In the genomic region with DNA sequence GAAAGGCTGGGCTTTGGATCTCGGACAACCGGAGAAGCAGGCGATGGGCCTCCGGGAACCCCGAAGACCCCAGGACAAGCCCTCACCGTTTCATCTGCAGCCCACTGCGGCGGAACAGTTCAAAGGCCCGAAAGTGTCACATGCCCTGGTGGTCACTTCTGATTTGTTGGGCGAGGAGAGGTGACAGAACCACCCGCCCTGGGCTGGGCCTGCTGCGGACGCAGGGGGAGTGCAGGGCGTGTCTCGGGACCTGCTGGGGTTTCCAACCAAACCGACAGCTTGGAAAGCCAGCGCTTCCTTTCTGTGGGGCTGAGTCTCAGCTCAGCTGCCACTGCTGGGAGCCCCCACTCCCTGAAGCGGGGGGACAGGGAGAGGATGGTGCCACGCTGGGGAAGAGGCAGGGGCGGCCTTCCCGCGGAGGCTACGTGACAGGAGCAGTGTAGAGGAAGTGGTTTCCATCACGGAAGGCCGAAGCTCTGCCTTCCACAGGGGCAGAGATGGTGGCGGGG, we compare ENCODE assay signal across 8 cellular contexts. TPM values are rescaled to one million over a fixed set of nuclear protein-coding genes. Genes with fewer than 3 reads are reported as not detected.
DNase-seq lines count a peak whose midpoint lies in the region; ATAC-seq and TF ChIP-seq lines count a peak whose summit lies in the region.

No MANE protein-coding gene starts in this region.

- no peak overlapping the region for H3K4me2 ChIP-seq in trophoblast cell (ENCODE audit: low read length)
- H3K4me2 ChIP-seq in mesenchymal stem cell (ENCODE audit: low read length, poor library complexity, severe bottlenecking): no peak overlapping the region

- no peaks in the 10 kb centered on the region for H3K27me3 Mint-ChIP-seq in activated naive CD4-positive, alpha-beta T cell treated with anti-CD3 and anti-CD28 coated beads, Interleukin-2, amount 10 ng/mL, durations not matched to agents 7 days and 5 days

- H2BK12ac ChIP-seq in trophoblast cell (ENCODE audit: low read length) (peak overlapping the region; percentile 25), mesenchymal stem cell (ENCODE audit: low read length in 2 of 2) (no peak overlapping the region)

- peak overlapping the region; percentile 33 for H3K18ac ChIP-seq in trophoblast cell (ENCODE audit: low read length)
- no peak overlapping the region for H3K18ac ChIP-seq in mesenchymal stem cell (ENCODE audit: low read depth in 1 of 2, low read length in 2 of 2)

- peak overlapping the region; percentile 18 for H3K14ac ChIP-seq in trophoblast cell (ENCODE audit: low read length)
- H3K14ac ChIP-seq in mesenchymal stem cell (ENCODE audit: low read length in 2 of 2): no peak overlapping the region

- DNase-seq in Daoy (ENCODE audit: low read depth) (peak; percentile 2), trophoblast cell (peak; percentile 68 to 77), amniotic stem cell (lab: John Stamatoyannopoulos, UW) (no peak), mesenchymal stem cell (no peak)
- DNase-seq in activated naive CD4-positive, alpha-beta T cell treated with anti-CD3 and anti-CD28 coated beads, Interleukin-2, amount 10 ng/mL, durations not matched to agents 7 days and 5 days: peak; percentile 79

- peaks cover 13% of the 10 kb centered on the region for H3K36me3 Mint-ChIP-seq in activated naive CD4-positive, alpha-beta T cell treated with anti-CD3 and anti-CD28 coated beads, Interleukin-2, amount 10 ng/mL, durations not matched to agents 7 days and 5 days

- H2AK5ac ChIP-seq in trophoblast cell (ENCODE audit: low read length) (peak overlapping the region; percentile 71), mesenchymal stem cell (ENCODE audit: low read length, severe bottlenecking) (no peak overlapping the region)

- H3K4me1 ChIP-seq in trophoblast cell (ENCODE audit: control insufficient read depth in 1 of 2, insufficient read depth in 2 of 2, low read length in 2 of 2): peaks cover 16 to 23% of the 10 kb centered on the region in 2 experiments
- peaks cover 6% of the 10 kb centered on the region for H3K4me1 ChIP-seq in mesenchymal stem cell (ENCODE audit: control insufficient read depth, insufficient read depth, low read depth, low read length)

- H3K36me3 ChIP-seq in KOPT-K1 (ENCODE audit: insufficient read depth, low read length): peaks cover 36% of the 10 kb centered on the region; the same call in 1 of the 2 replicates
- peaks cover 39 to 47% of the 10 kb centered on the region in 2 experiments for H3K36me3 ChIP-seq in trophoblast cell (ENCODE audit: control insufficient read depth in 1 of 2, insufficient read depth in 2 of 2, low read length in 2 of 2)
- H3K36me3 ChIP-seq in mesenchymal stem cell (ENCODE audit: control insufficient read depth in 1 of 2, insufficient read depth in 2 of 2, low read depth in 1 of 2, low read length in 2 of 2): peaks cover 49% of the 10 kb centered on the region in 2 experiments

- peaks cover 13% of the 10 kb centered on the region for H3K79me1 ChIP-seq in trophoblast cell (ENCODE audit: low read length)
- H3K79me1 ChIP-seq in mesenchymal stem cell (replicated peaks; ENCODE audit: low read length, poor library complexity, severe bottlenecking): no peaks in the 10 kb centered on the region

- no CpG with 5 or more reads among the region's 26 CpGs for WGBS in trophoblast cell (ENCODE audit: extremely low coverage, insufficient coverage, insufficient read length)
- WGBS in mesenchymal stem cell: 95% methylated on average over 22 of the region's 26 CpGs

- CTCF ChIA-PET in activated naive CD4-positive, alpha-beta T cell treated with anti-CD3 and anti-CD28 coated beads, Interleukin-2, amount 10 ng/mL, durations not matched to agents 7 days and 5 days (lab: Charles Lee): interaction anchor here (0.8 to 1.6 kb wide), 5 partner anchors 15 to 51 kb away, joined by 3 to 7 read pairs (median 4); no protein-coding TSS in a partner anchor

- H4K8ac ChIP-seq in trophoblast cell (ENCODE audit: low read depth, low read length) (peak overlapping the region; percentile 3), mesenchymal stem cell (ENCODE audit: low read length) (no peak overlapping the region)

- no peak for TF ChIP-seq POLR2A in GM18505 (IDR thresholded peaks at IDR 0.05; ENCODE audit: borderline replicate concordance, extremely low read depth, insufficient read depth, insufficient read length)

- no peaks in the 10 kb centered on the region for H3K9me3 Mint-ChIP-seq in activated naive CD4-positive, alpha-beta T cell treated with anti-CD3 and anti-CD28 coated beads, Interleukin-2, amount 10 ng/mL, durations not matched to agents 7 days and 5 days

- H3K23ac ChIP-seq in trophoblast cell (ENCODE audit: low read length) (no peak overlapping the region), mesenchymal stem cell (ENCODE audit: low read length in 2 of 2) (no peak overlapping the region)

- no peaks in the 10 kb centered on the region for H3K79me2 ChIP-seq in trophoblast cell (ENCODE audit: control insufficient read depth, insufficient read depth, low read length, poor library complexity)

- H2BK15ac ChIP-seq in mesenchymal stem cell (ENCODE audit: low read depth, poor library complexity, severe bottlenecking): no peak overlapping the region

- peak overlapping the region; percentile 70 for H3K4me3 Mint-ChIP-seq in activated naive CD4-positive, alpha-beta T cell treated with anti-CD3 and anti-CD28 coated beads, Interleukin-2, amount 10 ng/mL, durations not matched to agents 7 days and 5 days

- H3K27ac ChIP-seq in KOPT-K1 (ENCODE audit: low read depth, low read length, poor library complexity, severe bottlenecking): peak overlapping the region; percentile 80
- H3K27ac ChIP-seq in trophoblast cell (ENCODE audit: low read depth, low read length): peak overlapping the region; percentile 31
- no peak overlapping the region for H3K27ac ChIP-seq in mesenchymal stem cell (ENCODE audit: low read length, poor library complexity, severe bottlenecking)

- peak overlapping the region; percentile 64 for H4K91ac ChIP-seq in trophoblast cell (ENCODE audit: low read depth, low read length)
- no peak overlapping the region for H4K91ac ChIP-seq in mesenchymal stem cell (ENCODE audit: low read length)

- H2BK5ac ChIP-seq in trophoblast cell (ENCODE audit: low read depth, low read length, poor library complexity): peak overlapping the region; percentile 65
- no peak overlapping the region for H2BK5ac ChIP-seq in mesenchymal stem cell (ENCODE audit: low read depth, low read length, poor library complexity, severe bottlenecking)

- no peaks in the 10 kb centered on the region for H3K9me3 ChIP-seq in KOPT-K1 (ENCODE audit: insufficient read depth, low read length, poor library complexity, severe bottlenecking)
- H3K9me3 ChIP-seq in trophoblast cell (ENCODE audit: insufficient read depth, low read depth, low read length): no peaks in the 10 kb centered on the region
- H3K9me3 ChIP-seq in mesenchymal stem cell (ENCODE audit: control insufficient read depth, low read length): no peaks in the 10 kb centered on the region

- no peak overlapping the region for H3K9ac ChIP-seq in trophoblast cell (ENCODE audit: low read length)
- H3K9ac ChIP-seq in mesenchymal stem cell (ENCODE audit: low read length): no peak overlapping the region

- peaks cover 69% of the 10 kb centered on the region for H3K4me1 Mint-ChIP-seq in activated naive CD4-positive, alpha-beta T cell treated with anti-CD3 and anti-CD28 coated beads, Interleukin-2, amount 10 ng/mL, durations not matched to agents 7 days and 5 days

- H3K4ac ChIP-seq in trophoblast cell (ENCODE audit: low read depth, low read length) (no peak overlapping the region), mesenchymal stem cell (ENCODE audit: low read depth in 1 of 2, low read length in 2 of 2) (no peak overlapping the region)

- H3K4me3 ChIP-seq in trophoblast cell (ENCODE audit: low read depth, low read length): no peak overlapping the region
- H3K4me3 ChIP-seq in mesenchymal stem cell (ENCODE audit: insufficient read depth in 1 of 2, low read depth in 1 of 2, low read length in 2 of 2): no peak overlapping the region

- peak overlapping the region; percentile 98 for H3K27ac Mint-ChIP-seq in activated naive CD4-positive, alpha-beta T cell treated with anti-CD3 and anti-CD28 coated beads, Interleukin-2, amount 10 ng/mL, durations not matched to agents 7 days and 5 days

- H3K27me3 ChIP-seq in trophoblast cell (ENCODE audit: insufficient read depth, low read length) (no peaks in the 10 kb centered on the region), mesenchymal stem cell (ENCODE audit: control insufficient read depth in 1 of 2, insufficient read depth in 1 of 2, low read length in 2 of 2) (no peaks in the 10 kb centered on the region)

- ATAC-seq in GM18505 (IDR thresholded peaks at IDR 0.05; ENCODE audit: unreplicated experiment) (no peak), HG02970 (IDR thresholded peaks at IDR 0.05; ENCODE audit: low FRiP score, unreplicated experiment) (no peak)

- H4K12ac ChIP-seq in trophoblast cell (ENCODE audit: low read depth, low read length): peak overlapping the region; percentile 32

- H2AFZ ChIP-seq in trophoblast cell (ENCODE audit: insufficient read depth, low read length, poor library complexity) (no peak overlapping the region), mesenchymal stem cell (ENCODE audit: low read depth, low read length) (no peak overlapping the region)

- H2BK120ac ChIP-seq in trophoblast cell (ENCODE audit: insufficient read depth, low read length, poor library complexity) (peak overlapping the region; percentile 50), mesenchymal stem cell (ENCODE audit: low read depth, low read length) (no peak overlapping the region)

RNA-seq across cellular contexts. Expression of a gene that starts 22.8 kb away (rescaled TPM):
- total RNA-seq in Daoy (2014; rRNA removed; shearing (Covaris generic)): 7.9 and 14.8 TPM in 2 replicates
- polyA plus RNA-seq in trophoblast cell (2013): 33.3 and 34.5 TPM in 2 replicates
- polyA plus RNA-seq in mesenchymal stem cell (2013, experiment 1 of 2): 27.7 TPM
- polyA plus RNA-seq in mesenchymal stem cell (2013, experiment 2 of 2): 26.9 TPM

RNA-seq across cellular contexts. Expression of a gene that starts 34.5 kb away (rescaled TPM):
- 138 and 183 TPM in 2 replicates for total RNA-seq in Daoy (2014; rRNA removed; shearing (Covaris generic))
- polyA plus RNA-seq in trophoblast cell (2013): 150 and 155 TPM in 2 replicates
- 184 TPM for polyA plus RNA-seq in mesenchymal stem cell (2013, experiment 1 of 2)
- 179 TPM for polyA plus RNA-seq in mesenchymal stem cell (2013, experiment 2 of 2)

Comparison
In these comparisons a context has a peak if more than half of its experiments do, and no peak if none do; other contexts are left out.
1. DNase-seq: peak in Daoy (single experiment), activated naive CD4-positive, alpha-beta T cell treated with anti-CD3 and anti-CD28 coated beads, Interleukin-2, amount 10 ng/mL, durations not matched to agents 7 days and 5 days (single experiment) and trophoblast cell (2 of 2); none in amniotic stem cell (single experiment) and mesenchymal stem cell (single experiment).